8 cellular contexts compared by ENCODE assay signal in genomic region chr5:6632931-6633468, GRCh38. TPM values are rescaled to one million over a fixed set of nuclear protein-coding genes. Genes with fewer than 3 reads are reported as not detected.
A peak's percentile ranks its signal among the peaks of the same experiment; 100 is the strongest.
DNase-seq lines count a peak whose midpoint lies in the region; TF ChIP-seq lines count a peak whose summit lies in the region.

TSS of gene NSUN2 (minus strand) at chr5:6633044. CDS start at chr5:6632979, 65 bp downstream.
TSS of gene SRD5A1 (plus strand) at chr5:6633440. CDS start at chr5:6633577, 137 bp downstream.

- H3K9me3 Mint-ChIP-seq in nephron progenitor cell, result no peaks in the 10 kb centered on the region
- no peaks in the 10 kb centered on the region for H3K9me3 Mint-ChIP-seq in stimulated activated naive CD8-positive, alpha-beta T cell treated with anti-CD3 and anti-CD28 coated beads, Interleukin-15, Interleukin-2, amounts not matched to agents 100 ng/mL and 50 ng/mL, for 24 hours

- DNase-seq in HAP-1 (ENCODE audit: low spot score in 2 of 2), result peak; percentile 77 to 89
- peak; percentile 92 for DNase-seq in MG63
- peak; percentile 85 to 91 for DNase-seq in SHP77 (lab: John Stamatoyannopoulos, UW)
- peak; percentile 84 for DNase-seq in activated effector memory CD4-positive, alpha-beta T cell treated with Interleukin-2 at 50 U/mL for 16 hours
- peak; percentile 91 for DNase-seq in fibroblast of the aortic adventitia (ENCODE audit: low read depth)
- DNase-seq in nephron progenitor cell, result peak; percentile 89

- peaks cover 36% of the 10 kb centered on the region for H3K36me3 Mint-ChIP-seq in nephron progenitor cell (ENCODE audit: low read depth)
- H3K36me3 Mint-ChIP-seq in stimulated activated naive CD8-positive, alpha-beta T cell treated with anti-CD3 and anti-CD28 coated beads, Interleukin-15, Interleukin-2, amounts not matched to agents 100 ng/mL and 50 ng/mL, for 24 hours (ENCODE audit: low read depth), result peaks cover 46% of the 10 kb centered on the region

- peaks cover 3% of the 10 kb centered on the region for H3K27me3 Mint-ChIP-seq in nephron progenitor cell (ENCODE audit: low read depth, poor library complexity)
- H3K27me3 Mint-ChIP-seq in stimulated activated naive CD8-positive, alpha-beta T cell treated with anti-CD3 and anti-CD28 coated beads, Interleukin-15, Interleukin-2, amounts not matched to agents 100 ng/mL and 50 ng/mL, for 24 hours, result no peaks in the 10 kb centered on the region

- in situ Hi-C loops in HAP-1 (cut with MboI; ENCODE audit: low sequenced_read_pairs), result loop anchor here (5.0 kb wide), 1 partner anchor 84 kb away; no protein-coding TSS in a partner anchor

- peak within 1 kb of the TSS; percentile 83 for H3K4me3 ChIP-seq in HAP-1
- H3K4me3 ChIP-seq in MG63, result peak within 1 kb of the TSS; percentile 92
- H3K4me3 ChIP-seq in fibroblast of the aortic adventitia (ENCODE audit: low read depth, low read length), result peak within 1 kb of the TSS; percentile 88

- peak within 1 kb of the TSS; percentile 70 for H3K9ac ChIP-seq in ES-I3 (ENCODE audit: low read depth, low read length)

- H3K4me3 Mint-ChIP-seq in nephron progenitor cell, result peak within 1 kb of the TSS; percentile 99
- H3K4me3 Mint-ChIP-seq in stimulated activated naive CD8-positive, alpha-beta T cell treated with anti-CD3 and anti-CD28 coated beads, Interleukin-15, Interleukin-2, amounts not matched to agents 100 ng/mL and 50 ng/mL, for 24 hours, result peak within 1 kb of the TSS; percentile 100

- H3K4me1 ChIP-seq in ES-I3 (ENCODE audit: insufficient read depth, low read length), result peaks cover 3% of the 10 kb centered on the region; the same call in 1 of the 2 replicates
- peaks cover 6% of the 10 kb centered on the region for H3K4me1 ChIP-seq in HAP-1

- TF ChIP-seq CTCF in fibroblast of the aortic adventitia (IDR thresholded peaks at IDR 0.05; ENCODE audit: insufficient read depth, low read length), result no peak
- no peak for TF ChIP-seq CTCF in nephron progenitor cell (IDR thresholded peaks at IDR 0.05)

- H3K36me3 ChIP-seq in ES-I3 (ENCODE audit: insufficient read depth, low read length) (peaks cover 15% of the 10 kb centered on the region), HAP-1 (replicated peaks) (peaks cover 48% of the 10 kb centered on the region), MG63 (peaks cover 52% of the 10 kb centered on the region)

- H3K9me3 ChIP-seq in ES-I3 (ENCODE audit: control insufficient read depth, insufficient read depth, low read length) (no peaks in the 10 kb centered on the region), HAP-1 (no peaks in the 10 kb centered on the region), MG63 (no peaks in the 10 kb centered on the region)

- H3K27me3 ChIP-seq in HAP-1 (ENCODE audit: low read depth), result no peaks in the 10 kb centered on the region
- no peaks in the 10 kb centered on the region for H3K27me3 ChIP-seq in MG63

- H3K27ac Mint-ChIP-seq in nephron progenitor cell, result peak within 1 kb of the TSS; percentile 100
- H3K27ac Mint-ChIP-seq in stimulated activated naive CD8-positive, alpha-beta T cell treated with anti-CD3 and anti-CD28 coated beads, Interleukin-15, Interleukin-2, amounts not matched to agents 100 ng/mL and 50 ng/mL, for 24 hours, result peak within 1 kb of the TSS; percentile 98

- peaks cover 39% of the 10 kb centered on the region for H3K4me1 Mint-ChIP-seq in nephron progenitor cell
- peaks cover 50% of the 10 kb centered on the region for H3K4me1 Mint-ChIP-seq in stimulated activated naive CD8-positive, alpha-beta T cell treated with anti-CD3 and anti-CD28 coated beads, Interleukin-15, Interleukin-2, amounts not matched to agents 100 ng/mL and 50 ng/mL, for 24 hours (ENCODE audit: low read depth)

RNA-seq across cellular contexts. Expression of gene NSUN2, which starts in this region (rescaled TPM):
- 74.4 and 90.4 TPM in 2 replicates for total RNA-seq in MG63 (2014; rRNA removed; shearing (Covaris generic); ENCODE audit: low replicate concordance)
- total RNA-seq in fibroblast of the aortic adventitia (ENCODE audit: low replicate concordance), result 27.4 and 29.0 TPM in 2 replicates

RNA-seq across cellular contexts. Expression of gene SRD5A1, which starts in this region (rescaled TPM):
- 12.1 and 32.2 TPM in 2 replicates for total RNA-seq in MG63 (2014; rRNA removed; shearing (Covaris generic); ENCODE audit: low replicate concordance)
- total RNA-seq in fibroblast of the aortic adventitia (ENCODE audit: low replicate concordance), result 5.1 and 12.0 TPM in 2 replicates

Comparison
In these comparisons a context has a peak if more than half of its experiments do, and no peak if none do; other contexts are left out.
1. Peak in every context shown above with its lines: DNase-seq and H3K4me3 ChIP-seq.